8 cellular contexts compared by ENCODE assay signal in genomic region chr1:40862008-40862863, GRCh38. TPM values are rescaled to one million over a fixed set of nuclear protein-coding genes. Genes with fewer than 3 reads are reported as not detected.
DNase-seq lines count a peak whose midpoint lies in the region; ATAC-seq and TF ChIP-seq lines count a peak whose summit lies in the region.

Gene CITED4, minus strand, starts transcription at chr1:40862363. Its CDS starts 236 bp downstream, at chr1:40862127.

- H3K36me3 Mint-ChIP-seq in activated B cell treated with CpG ODN at 0.5 μM for 24 hours (ENCODE audit: low read depth) = peaks cover 2% of the 10 kb centered on the region
- no peaks in the 10 kb centered on the region for H3K36me3 Mint-ChIP-seq in immature natural killer cell

- H3K36me3 ChIP-seq in spleen = no peaks in the 10 kb centered on the region

- peak; percentile 85 for ATAC-seq in GM18520 (IDR thresholded peaks at IDR 0.05; ENCODE audit: unreplicated experiment)
- peak; percentile 81 for ATAC-seq in HG03060 (IDR thresholded peaks at IDR 0.05; ENCODE audit: low read depth, unreplicated experiment)
- ATAC-seq in activated B cell treated with CpG ODN at 0.5 μM for 24 hours (ENCODE audit: low read depth) = peak; percentile 98

- DNase-seq in 8988T (peak; percentile 72), NCI-H2107 treated with DMSO at 0.1 percent for 48 hours (lab: John Stamatoyannopoulos, UW; ENCODE audit: unreplicated experiment) (peak; percentile 74), activated B cell treated with CpG ODN at 0.5 μM for 24 hours (peak; percentile 93), caudate nucleus (lab: John Stamatoyannopoulos, UW) (peak; percentile 43 to 97 (median 88)), immature natural killer cell (peak; percentile 90 to 95 (median 93)), spleen (peak; percentile 99)

- no peak within 1 kb of the TSS for H3K27ac ChIP-seq in caudate nucleus (ENCODE audit: low read depth, low read length)
- peak within 1 kb of the TSS; percentile 68 to 92 (median 86) for H3K27ac ChIP-seq in spleen

- intact Hi-C loops in activated B cell treated with CpG ODN at 0.5 μM for 24 hours (cut with micrococcal nuclease) = loop anchor here (1.0 to 5.0 kb wide), 5 partner anchors 44 to 1285 kb away; partner anchors contain the start of genes CTPS1, PABPC4 and RIMS3
- intact Hi-C loops in spleen (cut with DNase I; ENCODE audit: low total_unique reads) = loop anchor here (5.0 kb wide), 1 partner anchor 85 kb away; no protein-coding TSS in a partner anchor

- H3K4me3 Mint-ChIP-seq in activated B cell treated with CpG ODN at 0.5 μM for 24 hours = peak within 1 kb of the TSS; percentile 94
- peak within 1 kb of the TSS; percentile 88 to 97 (median 94) for H3K4me3 Mint-ChIP-seq in immature natural killer cell

- POLR2A ChIA-PET in activated B cell treated with CpG ODN at 0.5 μM for 24 hours (lab: Charles Lee) = interaction anchor here (0.6 to 1.3 kb wide), 7 partner anchors 9 to 344 kb away, joined by 3 to 10 read pairs (median 3); partner anchors contain the start of genes CTPS1 and NFYC

- peaks cover 12% of the 10 kb centered on the region for H3K27me3 Mint-ChIP-seq in activated B cell treated with CpG ODN at 0.5 μM for 24 hours
- H3K27me3 Mint-ChIP-seq in immature natural killer cell (ENCODE audit: low read depth in 3 of 3) = peaks cover 0 to 12% (median 9%) of the 10 kb centered on the region in 3 donors

- no peaks in the 10 kb centered on the region for H3K9me3 ChIP-seq in spleen

- peak within 1 kb of the TSS; percentile 82 for H3K27ac Mint-ChIP-seq in activated B cell treated with CpG ODN at 0.5 μM for 24 hours
- peak within 1 kb of the TSS; percentile 81 to 93 (median 88) for H3K27ac Mint-ChIP-seq in immature natural killer cell

- 2 to 8% (median 3%) methylated on average over 8 to 75 of the region's 75 CpGs for WGBS in spleen, 5 donors

- TF ChIP-seq POLR2A in spleen (IDR thresholded peaks at IDR 0.05) = peak in 1 of 3 donors; percentile 89

- TF ChIP-seq CTCF in activated B cell treated with CpG ODN at 0.5 μM for 24 hours (IDR thresholded peaks at IDR 0.05) (no peak), spleen (IDR thresholded peaks at IDR 0.05 in 8 of 11, conservative IDR thresholded peaks at IDR 0.05 in 3 of 11) (peak in 9 of 11 experiments; percentile 21 to 63 (median 49))

- peaks cover 0 to 18% (median 0%) of the 10 kb centered on the region in 7 donors for H3K27me3 ChIP-seq in spleen (replicated peaks in 1 of 7)

- peaks cover 10% of the 10 kb centered on the region for H3K4me1 Mint-ChIP-seq in activated B cell treated with CpG ODN at 0.5 μM for 24 hours
- H3K4me1 Mint-ChIP-seq in immature natural killer cell = peaks cover 9 to 13% of the 10 kb centered on the region in 2 donors

- CTCF ChIA-PET in activated B cell treated with CpG ODN at 0.5 μM for 24 hours (lab: Charles Lee) = interaction anchor here (1.0 to 1.3 kb wide), 3 partner anchors 9 to 90 kb away, joined by 3 to 4 read pairs (median 3); no protein-coding TSS in a partner anchor

- peaks cover 0 to 37% (median 20%) of the 10 kb centered on the region in 6 donors for H3K4me1 ChIP-seq in spleen

- peak within 1 kb of the TSS; percentile 51 to 95 (median 72) for H3K4me3 ChIP-seq in spleen

- H3K9me3 Mint-ChIP-seq in activated B cell treated with CpG ODN at 0.5 μM for 24 hours (no peaks in the 10 kb centered on the region), immature natural killer cell (no peaks in the 10 kb centered on the region)

RNA-seq across cellular contexts. Expression of gene CITED4, which starts in this region (rescaled TPM):
- total RNA-seq in activated B cell treated with CpG ODN at 0.5 μM for 24 hours (0.54 and 0.98 TPM in 2 replicates), spleen (10 to 100 TPM; 36.1 to 98.8 (median 50.4) TPM)
- polyA plus RNA-seq in immature natural killer cell (1 to 10 TPM; 2.1 to 3.5 (median 2.7) TPM), spleen (10 to 100 TPM in 2 of 3 donors, 1 to 10 TPM in 1; 10.0 to 25.5 (median 13.0) TPM)

Comparison
In these comparisons a context has a peak if more than half of its experiments do, and no peak if none do; other contexts are left out.
1. RNA of gene CITED4 (total RNA-seq): 36.1 to 98.8 TPM in spleen; 0.54 to 0.98 TPM in activated B cell treated with CpG ODN at 0.5 μM for 24 hours; every median in the first group is over 10 times any median in the second.
2. Peak in DNase-seq and ATAC-seq in activated B cell treated with CpG ODN at 0.5 μM for 24 hours; RNA of the gene not detected or under 1 TPM.
3. Peak in every context shown above with its lines, with median percentiles within 50 percentile points of each other: DNase-seq and ATAC-seq.